ENCODE assay signal across 1 cellular context in the genomic region with DNA sequence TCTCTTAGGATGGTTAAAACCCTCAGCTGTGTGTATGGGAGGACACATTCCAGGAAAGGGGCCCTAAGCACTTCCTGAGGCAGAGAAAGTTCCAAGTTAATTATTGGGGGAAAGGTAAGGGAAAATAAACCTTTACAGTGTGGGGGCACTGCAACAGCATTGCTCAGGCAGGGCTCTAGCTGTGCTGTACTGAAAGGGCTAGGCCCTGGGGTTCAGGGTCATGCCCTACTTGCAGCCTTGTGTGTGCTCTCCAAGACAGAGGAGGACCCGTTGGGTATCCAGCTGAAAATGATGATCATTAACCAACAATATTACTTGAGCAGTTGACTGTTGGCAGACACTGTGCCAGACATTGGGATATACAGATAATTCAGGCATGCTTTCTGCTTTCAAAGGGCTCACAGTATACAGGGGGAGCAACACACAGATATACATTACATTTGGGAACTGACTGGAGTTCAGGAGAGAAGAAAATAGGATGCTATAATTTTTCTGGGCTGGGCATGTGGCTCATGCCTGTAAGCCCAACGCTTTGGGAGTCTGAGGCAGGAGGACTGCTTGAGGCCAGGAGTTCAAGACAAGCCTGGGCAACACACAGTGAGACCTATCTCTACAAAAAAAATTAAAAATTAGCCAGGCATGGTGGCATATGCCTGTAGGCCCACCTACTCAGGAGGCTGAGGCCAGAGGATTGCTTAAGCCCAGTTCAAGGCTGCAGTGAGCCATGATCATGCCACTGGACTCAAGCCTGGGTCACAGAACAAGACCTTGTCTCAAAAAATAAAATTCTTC.
TF ChIP-seq lines count a peak whose summit lies in the region.

No MANE protein-coding gene starts in this region.

TF ChIP-seq in WTC11, 78 proteins besides CTCF, POLR2A, EP300 and RAD21:
- TF ChIP-seq NFYB (CRISPR knock-in tag; conservative IDR thresholded peaks at IDR 0.05; ENCODE audit: low read depth): no peak
- TF ChIP-seq GTF2I (CRISPR knock-in tag; conservative IDR thresholded peaks at IDR 0.05): no peak
- TF ChIP-seq NR1H2 (CRISPR knock-in tag; IDR thresholded peaks at IDR 0.05): no peak
- no peak for TF ChIP-seq CDX4 (CRISPR knock-in tag; IDR thresholded peaks at IDR 0.05; ENCODE audit: borderline replicate concordance)
- TF ChIP-seq ATF1 (CRISPR knock-in tag; IDR thresholded peaks at IDR 0.05): no peak
- TF ChIP-seq ZNF396 (CRISPR knock-in tag; IDR thresholded peaks at IDR 0.05; ENCODE audit: borderline replicate concordance): no peak
- no peak for TF ChIP-seq GABPB1 (CRISPR knock-in tag; IDR thresholded peaks at IDR 0.05)
- no peak for TF ChIP-seq RELA (CRISPR knock-in tag; IDR thresholded peaks at IDR 0.05; ENCODE audit: borderline replicate concordance)
- TF ChIP-seq ELF4 (CRISPR knock-in tag; IDR thresholded peaks at IDR 0.05; ENCODE audit: low read depth): no peak
- TF ChIP-seq JAZF1 (CRISPR knock-in tag; IDR thresholded peaks at IDR 0.05): no peak
- TF ChIP-seq, protein P1, sequence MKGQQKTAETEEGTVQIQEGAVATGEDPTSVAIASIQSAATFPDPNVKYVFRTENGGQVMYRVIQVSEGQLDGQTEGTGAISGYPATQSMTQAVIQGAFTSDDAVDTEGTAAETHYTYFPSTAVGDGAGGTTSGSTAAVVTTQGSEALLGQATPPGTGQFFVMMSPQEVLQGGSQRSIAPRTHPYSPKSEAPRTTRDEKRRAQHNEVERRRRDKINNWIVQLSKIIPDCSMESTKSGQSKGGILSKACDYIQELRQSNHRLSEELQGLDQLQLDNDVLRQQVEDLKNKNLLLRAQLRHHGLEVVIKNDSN (CRISPR knock-in tag; IDR thresholded peaks at IDR 0.05): no peak
- TF ChIP-seq AR (CRISPR knock-in tag; IDR thresholded peaks at IDR 0.05): no peak
- no peak for TF ChIP-seq ZNF281 (CRISPR knock-in tag; IDR thresholded peaks at IDR 0.05)
